Comparison of ENCODE assay signal across 27 cellular contexts in genomic region chr15:57961919-57962318, GRCh38.
"Had no signal": no experiment of that assay in that cellular context is flagged by ENCODE, and none has a peak within 500 bp of the region (broad histone marks: within the 10 kb centered on the region; RNA-seq: fewer than 3 reads in every experiment).

No MANE protein-coding gene starts in this region.

- H3K36me3 Mint-ChIP-seq: activated naive CD4-positive, alpha-beta T cell treated with anti-CD3 and anti-CD28 coated beads, Interleukin-2, amount 50 U/mL, for 24 hours; activated naive CD8-positive, alpha-beta T cell treated with anti-CD3 and anti-CD28 coated beads, Interleukin-2, amount 10 ng/mL, durations not matched to agents 7 days and 5 days; brain; IgD-negative memory B cell had no signal

- H3K36me3 ChIP-seq: MG63 had no signal

- DNase-seq: activated CD4-positive, alpha-beta T cell treated with anti-CD3 and anti-CD28 coated beads, Interleukin-2, amount 10 ng/mL, durations not matched to agents 24 days and 14 days; activated CD4-positive, alpha-beta T cell treated with anti-CD3 and anti-CD28 coated beads, Interleukin-2, amount 50 U/mL, for 4 hours; activated CD8-positive, alpha-beta T cell treated with anti-CD3 and anti-CD28 coated beads for 36 hours; activated effector memory CD4-positive, alpha-beta T cell treated with anti-CD3 and anti-CD28 coated beads, Interleukin-2, amount 50 U/mL, for 16 hours; activated naive CD4-positive, alpha-beta T cell treated with Interleukin-2 at 50 U/mL for 16 hours; activated naive CD8-positive, alpha-beta T cell treated with anti-CD3 and anti-CD28 coated beads, Interleukin-2, amount 10 ng/mL, durations not matched to agents 7 days and 5 days; activated T-cell treated with anti-CD3 and anti-CD28 coated beads, Interleukin-2, amount 50 U/mL, for 1 hour; activated T-cell treated with anti-CD3 and anti-CD28 coated beads, Interleukin-2, amount 50 U/mL, for 72 hours; Karpas-422; KBM-7; MG63; NCI-H1048; NCI-H1105 treated with DMSO at 0.1 percent for 48 hours; NCI-H1436; NCI-H1694; NCI-H1930; NCI-H2081 treated with DMSO at 0.1 percent for 48 hours; NCI-H345; NCI-H524 treated with DMSO at 0.1 percent for 48 hours had no signal

- ATAC-seq: activated CD8-positive, alpha-beta T cell treated with anti-CD3 and anti-CD28 coated beads for 36 hours; activated T-cell treated with anti-CD3 and anti-CD28 coated beads, Interleukin-2, amount 50 U/mL, for 72 hours; activated T-helper 17 cell treated with anti-CD3 and anti-CD28 coated beads, Interleukin-2, amount 50 U/mL, for 72 hours; Panc1 had no signal

- H3K9me3 Mint-ChIP-seq: activated CD4-positive, alpha-beta T cell treated with anti-CD3 and anti-CD28 coated beads, Interleukin-2, amount 10 ng/mL, durations not matched to agents 24 days and 14 days; activated CD8-positive, alpha-beta T cell treated with anti-CD3 and anti-CD28 coated beads for 36 hours; activated naive CD4-positive, alpha-beta T cell treated with anti-CD3 and anti-CD28 coated beads, Interleukin-2, amount 50 U/mL, for 24 hours; activated naive CD8-positive, alpha-beta T cell treated with anti-CD3 and anti-CD28 coated beads, Interleukin-2, amount 10 ng/mL, durations not matched to agents 7 days and 5 days; activated T-cell treated with anti-CD3 and anti-CD28 coated beads, Interleukin-2, amount 50 U/mL, for 72 hours; activated T-helper 17 cell treated with anti-CD3 and anti-CD28 coated beads, Interleukin-2, amount 50 U/mL, for 72 hours; brain; central memory CD8-positive, alpha-beta T cell; IgD-negative memory B cell; T-helper 1 cell treated with Interleukin-12 subunit alpha and Interleukin-12 subunit beta and Interleukin-4 antibody, amounts not matched to agents 30 μg/mL and 1 μg/mL, for 36 hours; T-helper 2 cell treated with Interferon-gamma antibody and Interleukin-4, amounts not matched to agents 5 μg/mL and 100 μg/mL, for 36 hours had no signal

- H3K4me1 Mint-ChIP-seq: activated CD4-positive, alpha-beta T cell treated with anti-CD3 and anti-CD28 coated beads, Interleukin-2, amount 10 ng/mL, durations not matched to agents 24 days and 14 days; activated naive CD4-positive, alpha-beta T cell treated with anti-CD3 and anti-CD28 coated beads, Interleukin-2, amount 50 U/mL, for 24 hours; activated naive CD8-positive, alpha-beta T cell treated with anti-CD3 and anti-CD28 coated beads, Interleukin-2, amount 10 ng/mL, durations not matched to agents 7 days and 5 days; activated T-helper 17 cell treated with anti-CD3 and anti-CD28 coated beads, Interleukin-2, amount 50 U/mL, for 72 hours; brain; central memory CD8-positive, alpha-beta T cell; IgD-negative memory B cell had no signal

- H3K4me3 Mint-ChIP-seq: activated CD4-positive, alpha-beta T cell treated with anti-CD3 and anti-CD28 coated beads, Interleukin-2, amount 10 ng/mL, durations not matched to agents 24 days and 14 days; activated CD8-positive, alpha-beta T cell treated with anti-CD3 and anti-CD28 coated beads for 36 hours; activated naive CD4-positive, alpha-beta T cell treated with anti-CD3 and anti-CD28 coated beads, Interleukin-2, amount 50 U/mL, for 24 hours; activated naive CD8-positive, alpha-beta T cell treated with anti-CD3 and anti-CD28 coated beads, Interleukin-2, amount 10 ng/mL, durations not matched to agents 7 days and 5 days; activated T-cell treated with anti-CD3 and anti-CD28 coated beads, Interleukin-2, amount 50 U/mL, for 72 hours; activated T-helper 17 cell treated with anti-CD3 and anti-CD28 coated beads, Interleukin-2, amount 50 U/mL, for 72 hours; brain; central memory CD8-positive, alpha-beta T cell; IgD-negative memory B cell; T-helper 1 cell treated with Interleukin-12 subunit alpha and Interleukin-12 subunit beta and Interleukin-4 antibody, amounts not matched to agents 30 μg/mL and 1 μg/mL, for 36 hours; T-helper 2 cell treated with Interferon-gamma antibody and Interleukin-4, amounts not matched to agents 5 μg/mL and 100 μg/mL, for 36 hours had no signal

- H3K27me3 Mint-ChIP-seq: brain had no signal

- H3K27ac Mint-ChIP-seq: activated CD4-positive, alpha-beta T cell treated with anti-CD3 and anti-CD28 coated beads, Interleukin-2, amount 10 ng/mL, durations not matched to agents 24 days and 14 days; activated CD8-positive, alpha-beta T cell treated with anti-CD3 and anti-CD28 coated beads for 36 hours; activated naive CD4-positive, alpha-beta T cell treated with anti-CD3 and anti-CD28 coated beads, Interleukin-2, amount 50 U/mL, for 24 hours; activated naive CD8-positive, alpha-beta T cell treated with anti-CD3 and anti-CD28 coated beads, Interleukin-2, amount 10 ng/mL, durations not matched to agents 7 days and 5 days; activated T-cell treated with anti-CD3 and anti-CD28 coated beads, Interleukin-2, amount 50 U/mL, for 72 hours; activated T-helper 17 cell treated with anti-CD3 and anti-CD28 coated beads, Interleukin-2, amount 50 U/mL, for 72 hours; brain; IgD-negative memory B cell; T-helper 1 cell treated with Interleukin-12 subunit alpha and Interleukin-12 subunit beta and Interleukin-4 antibody, amounts not matched to agents 30 μg/mL and 1 μg/mL, for 36 hours; T-helper 2 cell treated with Interferon-gamma antibody and Interleukin-4, amounts not matched to agents 5 μg/mL and 100 μg/mL, for 36 hours had no signal

- H3K27me3 ChIP-seq: MG63 had no signal

- H3K4me3 ChIP-seq: MG63 had no signal
